In genomic region chr3:67569324-67569723, GRCh38 we compare ENCODE assay signal across 1 cellular context.
TF ChIP-seq lines count a peak whose summit lies in the region.

No MANE protein-coding gene starts in this region.

TF ChIP-seq in liver, 16 proteins besides CTCF, POLR2A, EP300 and RAD21 (continued from another document):
- TF ChIP-seq RXRA (IDR thresholded peaks at IDR 0.05), result peak; percentile 26 to 44
- TF ChIP-seq ZBTB33 (IDR thresholded peaks at IDR 0.05), result no peak
- TF ChIP-seq TAF1 (conservative IDR thresholded peaks at IDR 0.05), result no peak
- peak; percentile 13 for TF ChIP-seq FOXA2 (IDR thresholded peaks at IDR 0.05)
- TF ChIP-seq FOXA1 (IDR thresholded peaks at IDR 0.05), result no peak
